11 cellular contexts compared by ENCODE assay signal in the genomic region with DNA sequence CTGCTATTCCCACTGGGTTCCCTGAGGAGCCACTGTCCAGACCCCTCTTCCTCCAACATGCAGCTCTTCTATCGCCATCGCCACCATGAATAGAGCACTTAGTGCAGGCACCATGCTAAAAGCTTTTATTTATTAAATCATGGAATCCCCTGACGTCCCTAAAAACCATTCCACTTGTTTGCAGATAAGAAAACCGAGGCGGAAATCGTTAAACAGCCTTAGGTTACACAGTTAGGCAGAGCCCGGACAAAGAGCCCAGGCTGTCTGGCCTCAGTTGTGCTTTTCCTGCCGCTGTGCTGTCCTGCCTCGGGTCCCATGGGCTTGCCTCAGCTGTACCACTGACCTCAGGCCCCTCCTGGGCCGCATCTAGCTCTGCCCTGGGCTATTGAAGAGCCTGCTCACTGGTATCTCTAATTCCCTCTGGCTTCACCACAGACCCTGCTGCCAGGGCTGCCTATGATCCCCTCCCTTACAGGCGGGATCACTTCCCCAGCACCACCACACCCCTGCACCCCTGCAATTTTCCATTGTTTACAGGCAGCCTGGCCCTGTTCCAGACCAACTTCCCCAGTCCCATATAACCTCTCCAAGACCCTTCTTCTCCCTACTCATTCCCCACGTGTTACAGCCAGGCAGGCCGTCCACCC. TPM values are rescaled to one million over a fixed set of nuclear protein-coding genes. Genes with fewer than 3 reads are reported as not detected.
DNase-seq lines count a peak whose midpoint lies in the region; TF ChIP-seq lines count a peak whose summit lies in the region.
"Had no signal": no experiment of that assay in that cellular context is flagged by ENCODE, and none has a peak within 500 bp of the region (broad histone marks: within the 10 kb centered on the region; RNA-seq: fewer than 3 reads in every experiment).

No MANE protein-coding gene starts in this region.

- H3K27me3 ChIP-seq in Peyer's patch, result no peaks in the 10 kb centered on the region
- no peaks in the 10 kb centered on the region for H3K27me3 ChIP-seq in thyroid gland
- H3K27me3 ChIP-seq: MG63 had no signal

- H3K27me3 Mint-ChIP-seq in chondrocyte (ENCODE audit: low read depth), result peaks cover 16% of the 10 kb centered on the region

- no peaks in the 10 kb centered on the region for H3K36me3 ChIP-seq in Peyer's patch
- no peaks in the 10 kb centered on the region for H3K36me3 ChIP-seq in thyroid gland
- H3K36me3 ChIP-seq: MG63 had no signal

- no peak for TF ChIP-seq CTCF in Peyer's patch (IDR thresholded peaks at IDR 0.05)
- TF ChIP-seq CTCF in chondrocyte (IDR thresholded peaks at IDR 0.05), result no peak
- TF ChIP-seq CTCF in thyroid gland (IDR thresholded peaks at IDR 0.05), result no peak

- DNase-seq in Peyer's patch (no peak), chondrocyte (ENCODE audit: low spot score) (peak; percentile 56), mesenteric fat pad (ENCODE audit: low spot score) (peak; percentile 83), thyroid gland (no peak), HuH-7 (ENCODE audit: low spot score) (no peak), hippocampal formation (lab: John Stamatoyannopoulos, UW) (no peak), NCI-H524 (lab: John Stamatoyannopoulos, UW) (no peak), MV-4-11 (lab: John Stamatoyannopoulos, UW) (no peak)
- DNase-seq: anterior cingulate cortex, mesendoderm had no signal

- no peaks in the 10 kb centered on the region for H3K9me3 Mint-ChIP-seq in chondrocyte (ENCODE audit: low read depth)

- H3K27ac ChIP-seq in Peyer's patch (peak overlapping the region in 3 of 4 donors; percentile 15 to 52 (median 49)), thyroid gland (peak overlapping the region; percentile 91 to 99 (median 98))

- H3K9me3 ChIP-seq in Peyer's patch, result no peaks in the 10 kb centered on the region
- H3K9me3 ChIP-seq in thyroid gland, result no peaks in the 10 kb centered on the region
- H3K9me3 ChIP-seq: MG63 had no signal

- H3K4me1 Mint-ChIP-seq in chondrocyte (ENCODE audit: low read depth), result peaks cover 30% of the 10 kb centered on the region

- H3K27ac Mint-ChIP-seq in chondrocyte (ENCODE audit: unreplicated experiment), result peak overlapping the region; percentile 81

- no peak for TF ChIP-seq POLR2A in Peyer's patch (IDR thresholded peaks at IDR 0.05)
- TF ChIP-seq POLR2A in thyroid gland (IDR thresholded peaks at IDR 0.05), result no peak

- 66 to 72% methylated on average over 13 of the region's 13 CpGs for WGBS in thyroid gland, 2 donors

- peaks cover 0 to 7% (median 3%) of the 10 kb centered on the region in 4 donors for H3K4me1 ChIP-seq in Peyer's patch
- peaks cover 28 to 71% of the 10 kb centered on the region in 2 donors for H3K4me1 ChIP-seq in thyroid gland

- intact Hi-C loops in thyroid gland (cut with DNase I), result no loop called here

- H3K4me3 Mint-ChIP-seq in chondrocyte (ENCODE audit: unreplicated experiment), result no peak overlapping the region

- H3K36me3 Mint-ChIP-seq in chondrocyte (ENCODE audit: low read depth), result no peaks in the 10 kb centered on the region

- no peak overlapping the region for H3K4me3 ChIP-seq in Peyer's patch
- no peak overlapping the region for H3K4me3 ChIP-seq in thyroid gland (replicated peaks in 1 of 3)
- H3K4me3 ChIP-seq: MG63 had no signal

RNA-seq across cellular contexts. Expression of a gene that starts 13.0 kb away (rescaled TPM):
- 10 to 100 TPM in 1 of 4 donors, 1 to 10 TPM in 2, under 1 TPM in 1; 0.18 to 11.6 (median 2.4) TPM for total RNA-seq in Peyer's patch
- total RNA-seq in chondrocyte, result 14.1 to 17.2 TPM (median 14.3 TPM) in 3 replicates
- total RNA-seq in mesenteric fat pad, result 5.9 TPM
- total RNA-seq in thyroid gland, result 10 to 100 TPM; 16.3 to 25.8 (median 22.7) TPM

Comparison
In these comparisons a context has a peak if more than half of its experiments do, and no peak if none do; other contexts are left out.
1. DNase-seq: peak in chondrocyte (single experiment) and mesenteric fat pad (single experiment); none in Peyer's patch (0 of 3), thyroid gland (0 of 2), HuH-7 (single experiment), hippocampal formation (0 of 2), NCI-H524 (0 of 2) and MV-4-11 (single experiment).